In the genomic region with DNA sequence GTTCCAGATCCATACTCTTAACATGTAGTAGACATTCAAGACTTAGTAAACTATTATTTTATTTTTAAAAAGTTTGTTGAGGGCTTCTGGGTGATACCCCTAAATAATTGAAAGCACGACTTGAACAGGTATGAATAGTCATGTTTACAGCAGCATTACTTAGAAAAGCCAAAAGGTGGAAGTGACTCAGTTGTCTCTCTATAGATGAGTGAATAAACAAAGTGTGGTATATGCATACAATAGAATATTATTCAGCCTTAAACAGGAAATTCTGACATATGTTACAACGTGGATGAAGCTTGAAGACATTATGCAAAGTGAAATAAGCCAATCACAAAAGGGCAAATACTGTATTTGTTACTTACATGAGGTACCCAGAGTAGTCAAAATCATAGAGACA, we compare ENCODE assay signal across 1 cellular context.
TF ChIP-seq lines count a peak whose summit lies in the region.

No MANE protein-coding gene starts in this region.

TF ChIP-seq in K562, 482 proteins besides CTCF, POLR2A, EP300 and RAD21:
- no peak for TF ChIP-seq POLR2B (IDR thresholded peaks at IDR 0.05; ENCODE audit: low read depth, partially characterized antibody)
- TF ChIP-seq E2F3 (CRISPR knock-in tag; IDR thresholded peaks at IDR 0.05): no peak
- no peak for TF ChIP-seq TGIF2 (CRISPR knock-in tag; IDR thresholded peaks at IDR 0.05)
- TF ChIP-seq THRAP3 (IDR thresholded peaks at IDR 0.05; ENCODE audit: borderline replicate concordance): no peak
- TF ChIP-seq XRCC4 (IDR thresholded peaks at IDR 0.05; ENCODE audit: extremely low read depth, insufficient read depth, insufficient read length): no peak
- TF ChIP-seq SP1 (CRISPR knock-in tag; IDR thresholded peaks at IDR 0.05): no peak
- TF ChIP-seq ZBTB1 (CRISPR knock-in tag; IDR thresholded peaks at IDR 0.05; ENCODE audit: borderline replicate concordance, low read depth): no peak
- TF ChIP-seq NFATC3 (IDR thresholded peaks at IDR 0.05): no peak
- TF ChIP-seq ZNF197 (CRISPR knock-in tag; IDR thresholded peaks at IDR 0.05; ENCODE audit: low read depth): no peak
- TF ChIP-seq, protein P1, sequence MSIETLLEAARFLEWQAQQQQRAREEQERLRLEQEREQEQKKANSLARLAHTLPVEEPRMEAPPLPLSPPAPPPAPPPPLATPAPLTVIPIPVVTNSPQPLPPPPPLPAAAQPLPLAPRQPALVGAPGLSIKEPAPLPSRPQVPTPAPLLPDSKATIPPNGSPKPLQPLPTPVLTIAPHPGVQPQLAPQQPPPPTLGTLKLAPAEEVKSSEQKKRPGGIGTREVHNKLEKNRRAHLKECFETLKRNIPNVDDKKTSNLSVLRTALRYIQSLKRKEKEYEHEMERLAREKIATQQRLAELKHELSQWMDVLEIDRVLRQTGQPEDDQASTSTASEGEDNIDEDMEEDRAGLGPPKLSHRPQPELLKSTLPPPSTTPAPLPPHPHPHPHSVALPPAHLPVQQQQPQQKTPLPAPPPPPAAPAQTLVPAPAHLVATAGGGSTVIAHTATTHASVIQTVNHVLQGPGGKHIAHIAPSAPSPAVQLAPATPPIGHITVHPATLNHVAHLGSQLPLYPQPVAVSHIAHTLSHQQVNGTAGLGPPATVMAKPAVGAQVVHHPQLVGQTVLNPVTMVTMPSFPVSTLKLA (conservative IDR thresholded peaks at IDR 0.05): no peak
- no peak for TF ChIP-seq FOXM1 (IDR thresholded peaks at IDR 0.05; ENCODE audit: low read depth)
- TF ChIP-seq FOXM1 (CRISPR knock-in tag; IDR thresholded peaks at IDR 0.05; ENCODE audit: low read depth): no peak
- TF ChIP-seq, protein P2, sequence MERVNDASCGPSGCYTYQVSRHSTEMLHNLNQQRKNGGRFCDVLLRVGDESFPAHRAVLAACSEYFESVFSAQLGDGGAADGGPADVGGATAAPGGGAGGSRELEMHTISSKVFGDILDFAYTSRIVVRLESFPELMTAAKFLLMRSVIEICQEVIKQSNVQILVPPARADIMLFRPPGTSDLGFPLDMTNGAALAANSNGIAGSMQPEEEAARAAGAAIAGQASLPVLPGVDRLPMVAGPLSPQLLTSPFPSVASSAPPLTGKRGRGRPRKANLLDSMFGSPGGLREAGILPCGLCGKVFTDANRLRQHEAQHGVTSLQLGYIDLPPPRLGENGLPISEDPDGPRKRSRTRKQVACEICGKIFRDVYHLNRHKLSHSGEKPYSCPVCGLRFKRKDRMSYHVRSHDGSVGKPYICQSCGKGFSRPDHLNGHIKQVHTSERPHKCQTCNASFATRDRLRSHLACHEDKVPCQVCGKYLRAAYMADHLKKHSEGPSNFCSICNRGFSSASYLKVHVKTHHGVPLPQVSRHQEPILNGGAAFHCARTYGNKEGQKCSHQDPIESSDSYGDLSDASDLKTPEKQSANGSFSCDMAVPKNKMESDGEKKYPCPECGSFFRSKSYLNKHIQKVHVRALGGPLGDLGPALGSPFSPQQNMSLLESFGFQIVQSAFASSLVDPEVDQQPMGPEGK (CRISPR knock-in tag; IDR thresholded peaks at IDR 0.05; ENCODE audit: borderline replicate concordance): no peak
TF ChIP-seq in K562: peak in this region for 0.
